13 cellular contexts compared by ENCODE assay signal in genomic region chr16:50611332-50611934, GRCh38.
DNase-seq lines count a peak whose midpoint lies in the region; ATAC-seq and TF ChIP-seq lines count a peak whose summit lies in the region.
"Had no signal": no experiment of that assay in that cellular context is flagged by ENCODE, and none has a peak within 500 bp of the region (broad histone marks: within the 10 kb centered on the region; RNA-seq: fewer than 3 reads in every experiment).

No MANE protein-coding gene starts in this region.

- H3K4me3 Mint-ChIP-seq in T-helper 17 cell, result no peak overlapping the region
- H3K4me3 Mint-ChIP-seq in activated CD4-positive, alpha-beta T cell treated with anti-CD3 and anti-CD28 coated beads for 36 hours, result no peak overlapping the region
- H3K4me3 Mint-ChIP-seq: B cell; stimulated activated memory B cell treated with anti-CD40 and anti-IgM and Interleukin-4, amounts not matched to agents 10 μg/mL and 1 μg/mL and 100 μg/mL, for 72 hours had no signal

- no peaks in the 10 kb centered on the region for H3K36me3 ChIP-seq in right atrium auricular region
- no peaks in the 10 kb centered on the region for H3K36me3 ChIP-seq in uterus

- H3K4me3 ChIP-seq in right cardiac atrium (ENCODE audit: low read length) (no peak overlapping the region), right atrium auricular region (no peak overlapping the region), uterus (no peak overlapping the region)

- H3K9me3 ChIP-seq in right cardiac atrium (ENCODE audit: control insufficient read depth, low read length) (no peaks in the 10 kb centered on the region), right atrium auricular region (no peaks in the 10 kb centered on the region), T-helper 17 cell (ENCODE audit: control insufficient read depth, low read length, poor library complexity, severe bottlenecking) (no peaks in the 10 kb centered on the region), uterus (no peaks in the 10 kb centered on the region)

- peak in 2 of 3 donors; percentile 17 to 37 for DNase-seq in right cardiac atrium
- DNase-seq in right atrium auricular region (ENCODE audit: low spot score), result no peak
- no peak for DNase-seq in T-helper 17 cell
- DNase-seq in foreskin keratinocyte, result no peak
- no peak for DNase-seq in uterus
- DNase-seq in glomerular visceral epithelial cell (ENCODE audit: extremely low spot score), result no peak
- no peak for DNase-seq in activated CD4-positive, alpha-beta T cell treated with anti-CD3 and anti-CD28 coated beads for 36 hours
- DNase-seq: activated naive CD4-positive, alpha-beta T cell treated with anti-CD3 and anti-CD28 coated beads, Interleukin-2, amount 50 U/mL, for 16 hours; erythroblast; small intestine had no signal

- intact Hi-C loops in right cardiac atrium (cut with DNase I) (no loop called here), uterus (cut with DNase I; ENCODE audit: low total_unique reads) (no loop called here)
- intact Hi-C loops in activated CD4-positive, alpha-beta T cell treated with anti-CD3 and anti-CD28 coated beads for 36 hours (cut with DNase I, micrococcal nuclease), result no loop called here

- H3K36me3 Mint-ChIP-seq in T-helper 17 cell (ENCODE audit: low read depth), result no peaks in the 10 kb centered on the region
- no peaks in the 10 kb centered on the region for H3K36me3 Mint-ChIP-seq in activated CD4-positive, alpha-beta T cell treated with anti-CD3 and anti-CD28 coated beads for 36 hours (ENCODE audit: low read depth)
- H3K36me3 Mint-ChIP-seq: stimulated activated memory B cell treated with anti-CD40 and anti-IgM and Interleukin-4, amounts not matched to agents 10 μg/mL and 1 μg/mL and 100 μg/mL, for 72 hours had no signal

- no peak overlapping the region for H3K27ac Mint-ChIP-seq in T-helper 17 cell
- H3K27ac Mint-ChIP-seq in activated CD4-positive, alpha-beta T cell treated with anti-CD3 and anti-CD28 coated beads for 36 hours, result no peak overlapping the region
- H3K27ac Mint-ChIP-seq: B cell; stimulated activated memory B cell treated with anti-CD40 and anti-IgM and Interleukin-4, amounts not matched to agents 10 μg/mL and 1 μg/mL and 100 μg/mL, for 72 hours had no signal

- WGBS in right cardiac atrium, result 82% methylated on average over 9 of the region's 9 CpGs

- H3K27ac ChIP-seq in right cardiac atrium (ENCODE audit: low read length) (no peak overlapping the region), right atrium auricular region (no peak overlapping the region), foreskin keratinocyte (no peak overlapping the region), uterus (peak overlapping the region; percentile 69 to 92)

- H3K27me3 Mint-ChIP-seq in T-helper 17 cell, result no peaks in the 10 kb centered on the region
- H3K27me3 Mint-ChIP-seq in activated CD4-positive, alpha-beta T cell treated with anti-CD3 and anti-CD28 coated beads for 36 hours, result no peaks in the 10 kb centered on the region

- no peak for TF ChIP-seq CTCF in right atrium auricular region (IDR thresholded peaks at IDR 0.05)
- peak; percentile 3 for TF ChIP-seq CTCF in foreskin keratinocyte (conservative IDR thresholded peaks at IDR 0.05)
- TF ChIP-seq CTCF in uterus (IDR thresholded peaks at IDR 0.05), result no peak

- H3K27me3 ChIP-seq in right cardiac atrium (ENCODE audit: control insufficient read depth, insufficient read depth) (no peaks in the 10 kb centered on the region), right atrium auricular region (no peaks in the 10 kb centered on the region), foreskin keratinocyte (no peaks in the 10 kb centered on the region), uterus (no peaks in the 10 kb centered on the region)

- H3K4me1 ChIP-seq in right cardiac atrium (ENCODE audit: control insufficient read depth, insufficient read depth, low read length) (peaks cover 2% of the 10 kb centered on the region), right atrium auricular region (peaks cover 0 to 37% of the 10 kb centered on the region in 2 donors), foreskin keratinocyte (no peaks in the 10 kb centered on the region), uterus (peaks cover 12 to 38% of the 10 kb centered on the region in 2 donors)

- H3K4me1 Mint-ChIP-seq in T-helper 17 cell, result peaks cover 19% of the 10 kb centered on the region
- peaks cover 7% of the 10 kb centered on the region for H3K4me1 Mint-ChIP-seq in activated CD4-positive, alpha-beta T cell treated with anti-CD3 and anti-CD28 coated beads for 36 hours
- H3K4me1 Mint-ChIP-seq: B cell; stimulated activated memory B cell treated with anti-CD40 and anti-IgM and Interleukin-4, amounts not matched to agents 10 μg/mL and 1 μg/mL and 100 μg/mL, for 72 hours had no signal

- H3K9me3 Mint-ChIP-seq in activated CD4-positive, alpha-beta T cell treated with anti-CD3 and anti-CD28 coated beads for 36 hours (ENCODE audit: low read depth), result no peaks in the 10 kb centered on the region
- H3K9me3 Mint-ChIP-seq: stimulated activated memory B cell treated with anti-CD40 and anti-IgM and Interleukin-4, amounts not matched to agents 10 μg/mL and 1 μg/mL and 100 μg/mL, for 72 hours had no signal

- ATAC-seq in right cardiac atrium (no peak), T-helper 17 cell (peak; percentile 21), foreskin keratinocyte (peak; percentile 45), GM18502 (IDR thresholded peaks at IDR 0.05; ENCODE audit: poor library complexity, unreplicated experiment) (no peak)
- no peak for ATAC-seq in activated CD4-positive, alpha-beta T cell treated with anti-CD3 and anti-CD28 coated beads for 36 hours

- no peak for TF ChIP-seq POLR2A in uterus (IDR thresholded peaks at IDR 0.05)

- POLR2A ChIA-PET in activated CD4-positive, alpha-beta T cell treated with anti-CD3 and anti-CD28 coated beads for 36 hours (lab: Charles Lee), result no interaction called here

- CTCF ChIA-PET in activated CD4-positive, alpha-beta T cell treated with anti-CD3 and anti-CD28 coated beads for 36 hours (lab: Charles Lee), result interaction anchor here (0.6 to 1.6 kb wide), 7 partner anchors 11 to 251 kb away, joined by 3 to 5 read pairs (median 3); no protein-coding TSS in a partner anchor

Comparison
In these comparisons a context has a peak if more than half of its experiments do, and no peak if none do; other contexts are left out.
1. DNase-seq: peak in right cardiac atrium (2 of 3); none in right atrium auricular region (single experiment), T-helper 17 cell (0 of 3), foreskin keratinocyte (0 of 2), uterus (0 of 2), glomerular visceral epithelial cell (single experiment) and activated CD4-positive, alpha-beta T cell treated with anti-CD3 and anti-CD28 coated beads for 36 hours (single experiment).
2. ATAC-seq: peak in T-helper 17 cell (single experiment) and foreskin keratinocyte (single experiment); none in right cardiac atrium (0 of 2), GM18502 (single experiment) and activated CD4-positive, alpha-beta T cell treated with anti-CD3 and anti-CD28 coated beads for 36 hours (single experiment).
3. H3K27ac ChIP-seq: peak in uterus (2 of 2); none in right cardiac atrium (single experiment), right atrium auricular region (0 of 2) and foreskin keratinocyte (single experiment).